Comparison of ENCODE assay signal across 12 cellular contexts in the genomic region with DNA sequence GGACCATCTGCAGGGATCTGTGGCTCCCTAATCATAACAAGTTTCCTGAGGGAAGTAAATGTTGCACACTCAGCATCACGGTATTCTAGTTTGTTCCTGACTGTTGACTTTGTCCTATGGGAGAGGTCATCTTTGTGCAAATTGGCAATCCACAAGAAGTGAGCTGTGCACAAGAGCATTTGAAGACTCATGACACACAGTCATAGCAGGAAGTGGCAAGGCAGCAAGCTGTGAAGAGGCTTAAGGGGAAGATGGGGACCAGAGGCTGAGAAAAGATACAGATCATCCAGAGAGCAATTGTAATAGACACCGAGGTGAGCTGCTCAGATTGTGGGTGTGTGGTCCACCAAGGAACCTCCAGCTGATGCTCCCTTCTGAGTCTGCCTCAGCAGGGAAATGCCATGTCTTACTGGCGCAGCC. TPM values are rescaled to one million over a fixed set of nuclear protein-coding genes. Genes with fewer than 3 reads are reported as not detected.
DNase-seq lines count a peak whose midpoint lies in the region; ATAC-seq and TF ChIP-seq lines count a peak whose summit lies in the region.
"Had no signal": no experiment of that assay in that cellular context is flagged by ENCODE, and none has a peak within 500 bp of the region (broad histone marks: within the 10 kb centered on the region; RNA-seq: fewer than 3 reads in every experiment).

No MANE protein-coding gene starts in this region.

- H3K27me3 ChIP-seq in foreskin keratinocyte: peaks cover 2% of the 10 kb centered on the region
- no peaks in the 10 kb centered on the region for H3K27me3 ChIP-seq in upper lobe of right lung

- H3K9me3 ChIP-seq in upper lobe of right lung: no peaks in the 10 kb centered on the region

- H3K27me3 Mint-ChIP-seq in activated naive CD4-positive, alpha-beta T cell treated with anti-CD3 and anti-CD28 coated beads for 36 hours (ENCODE audit: low read depth): no peaks in the 10 kb centered on the region
- no peaks in the 10 kb centered on the region for H3K27me3 Mint-ChIP-seq in T-helper 1 cell treated with Interleukin-12 subunit alpha and Interleukin-12 subunit beta and Interleukin-4 antibody, amounts not matched to agents 30 μg/mL and 1 μg/mL, for 36 hours (ENCODE audit: low read depth)
- H3K27me3 Mint-ChIP-seq: activated naive CD4-positive, alpha-beta T cell treated with anti-CD3 and anti-CD28 coated beads, Interleukin-2, amount 50 U/mL, for 24 hours; CD4-positive, CD25-positive, alpha-beta regulatory T cell had no signal

- no peak overlapping the region for H3K4me3 ChIP-seq in upper lobe of right lung

- H3K36me3 ChIP-seq in upper lobe of right lung: no peaks in the 10 kb centered on the region

- no peaks in the 10 kb centered on the region for H3K4me1 ChIP-seq in foreskin keratinocyte
- no peaks in the 10 kb centered on the region for H3K4me1 ChIP-seq in upper lobe of right lung

- no peak overlapping the region for H3K27ac ChIP-seq in foreskin keratinocyte
- H3K27ac ChIP-seq in upper lobe of right lung: no peak overlapping the region

- no peaks in the 10 kb centered on the region for H3K36me3 Mint-ChIP-seq in activated naive CD4-positive, alpha-beta T cell treated with anti-CD3 and anti-CD28 coated beads for 36 hours (ENCODE audit: low read depth)
- H3K36me3 Mint-ChIP-seq in T-helper 1 cell treated with Interleukin-12 subunit alpha and Interleukin-12 subunit beta and Interleukin-4 antibody, amounts not matched to agents 30 μg/mL and 1 μg/mL, for 36 hours (ENCODE audit: low read depth): no peaks in the 10 kb centered on the region
- H3K36me3 Mint-ChIP-seq: activated naive CD4-positive, alpha-beta T cell treated with anti-CD3 and anti-CD28 coated beads, Interleukin-2, amount 50 U/mL, for 24 hours; CD4-positive, CD25-positive, alpha-beta regulatory T cell had no signal

- TF ChIP-seq CTCF in foreskin keratinocyte (conservative IDR thresholded peaks at IDR 0.05): no peak
- TF ChIP-seq CTCF in upper lobe of right lung (IDR thresholded peaks at IDR 0.05): no peak

- CTCF ChIA-PET in activated naive CD4-positive, alpha-beta T cell treated with anti-CD3 and anti-CD28 coated beads for 36 hours (lab: Charles Lee): no interaction called here

- H3K4me1 Mint-ChIP-seq in activated naive CD4-positive, alpha-beta T cell treated with anti-CD3 and anti-CD28 coated beads for 36 hours (ENCODE audit: low read depth): peaks cover 18% of the 10 kb centered on the region
- peaks cover 34% of the 10 kb centered on the region for H3K4me1 Mint-ChIP-seq in T-helper 1 cell treated with Interleukin-12 subunit alpha and Interleukin-12 subunit beta and Interleukin-4 antibody, amounts not matched to agents 30 μg/mL and 1 μg/mL, for 36 hours (ENCODE audit: low read depth)
- H3K4me1 Mint-ChIP-seq: CD4-positive, CD25-positive, alpha-beta regulatory T cell had no signal

- no peak for ATAC-seq in foreskin keratinocyte
- peak; percentile 18 for ATAC-seq in upper lobe of right lung
- no peak for ATAC-seq in GM21723 (IDR thresholded peaks at IDR 0.05; ENCODE audit: unreplicated experiment)
- no peak for ATAC-seq in GM18907 (IDR thresholded peaks at IDR 0.05; ENCODE audit: unreplicated experiment)

- intact Hi-C loops in activated naive CD4-positive, alpha-beta T cell treated with anti-CD3 and anti-CD28 coated beads for 36 hours (cut with micrococcal nuclease): loop anchor here (5.0 to 10.0 kb wide), 3 partner anchors 230 to 758 kb away; no protein-coding TSS in a partner anchor
- intact Hi-C loops in upper lobe of right lung (cut with DNase I): no loop called here

- peak; percentile 31 for DNase-seq in activated naive CD4-positive, alpha-beta T cell treated with anti-CD3 and anti-CD28 coated beads for 36 hours
- no peak for DNase-seq in activated naive CD4-positive, alpha-beta T cell treated with Interleukin-2 at 50 U/mL for 16 hours
- peak; percentile 6 to 33 for DNase-seq in foreskin keratinocyte
- DNase-seq in upper lobe of right lung: no peak
- DNase-seq in kidney glomerular epithelial cell (lab: John Stamatoyannopoulos, UW): no peak
- DNase-seq: effector CD4-positive, alpha-beta T cell had no signal

- H3K27ac Mint-ChIP-seq in activated naive CD4-positive, alpha-beta T cell treated with anti-CD3 and anti-CD28 coated beads for 36 hours: no peak overlapping the region
- peak overlapping the region; percentile 93 for H3K27ac Mint-ChIP-seq in T-helper 1 cell treated with Interleukin-12 subunit alpha and Interleukin-12 subunit beta and Interleukin-4 antibody, amounts not matched to agents 30 μg/mL and 1 μg/mL, for 36 hours
- H3K27ac Mint-ChIP-seq: activated naive CD4-positive, alpha-beta T cell treated with anti-CD3 and anti-CD28 coated beads, Interleukin-2, amount 50 U/mL, for 24 hours; CD4-positive, CD25-positive, alpha-beta regulatory T cell had no signal

- H3K9me3 Mint-ChIP-seq in activated naive CD4-positive, alpha-beta T cell treated with anti-CD3 and anti-CD28 coated beads for 36 hours: no peaks in the 10 kb centered on the region
- H3K9me3 Mint-ChIP-seq in T-helper 1 cell treated with Interleukin-12 subunit alpha and Interleukin-12 subunit beta and Interleukin-4 antibody, amounts not matched to agents 30 μg/mL and 1 μg/mL, for 36 hours: no peaks in the 10 kb centered on the region
- H3K9me3 Mint-ChIP-seq: activated naive CD4-positive, alpha-beta T cell treated with anti-CD3 and anti-CD28 coated beads, Interleukin-2, amount 50 U/mL, for 24 hours; neural crest cell had no signal

- H3K4me3 Mint-ChIP-seq in activated naive CD4-positive, alpha-beta T cell treated with anti-CD3 and anti-CD28 coated beads for 36 hours: no peak overlapping the region
- peak overlapping the region; percentile 0 for H3K4me3 Mint-ChIP-seq in T-helper 1 cell treated with Interleukin-12 subunit alpha and Interleukin-12 subunit beta and Interleukin-4 antibody, amounts not matched to agents 30 μg/mL and 1 μg/mL, for 36 hours
- H3K4me3 Mint-ChIP-seq: activated naive CD4-positive, alpha-beta T cell treated with anti-CD3 and anti-CD28 coated beads, Interleukin-2, amount 50 U/mL, for 24 hours; CD4-positive, CD25-positive, alpha-beta regulatory T cell; neural crest cell had no signal

RNA-seq across cellular contexts. Expression of a gene that starts 2.7 kb away (rescaled TPM):
- not detected for total RNA-seq in activated naive CD4-positive, alpha-beta T cell treated with anti-CD3 and anti-CD28 coated beads for 36 hours
- total RNA-seq in foreskin keratinocyte: not detected in 2 replicates
- polyA plus RNA-seq in foreskin keratinocyte: not detected in 2 replicates
- not detected for total RNA-seq in upper lobe of right lung
- total RNA-seq: CD4-positive, CD25-positive, alpha-beta regulatory T cell; neural crest cell had no signal
- polyA plus RNA-seq: CD4-positive, CD25-positive, alpha-beta regulatory T cell had no signal

Comparison
In these comparisons a context has a peak if more than half of its experiments do, and no peak if none do; other contexts are left out.
1. DNase-seq: peak in activated naive CD4-positive, alpha-beta T cell treated with anti-CD3 and anti-CD28 coated beads for 36 hours (single experiment) and foreskin keratinocyte (2 of 2); none in activated naive CD4-positive, alpha-beta T cell treated with Interleukin-2 at 50 U/mL for 16 hours (single experiment), upper lobe of right lung (single experiment) and kidney glomerular epithelial cell (single experiment).